Comparison of ENCODE assay signal across 9 cellular contexts in genomic region chr7:82050134-82050533, GRCh38.
DNase-seq lines count a peak whose midpoint lies in the region; ATAC-seq and TF ChIP-seq lines count a peak whose summit lies in the region.
"Had no signal": no experiment of that assay in that cellular context is flagged by ENCODE, and none has a peak within 500 bp of the region (broad histone marks: within the 10 kb centered on the region; RNA-seq: fewer than 3 reads in every experiment).

No MANE protein-coding gene starts in this region.

- H3K23ac ChIP-seq in trophoblast cell (ENCODE audit: low read length), result no peak overlapping the region

- H3K4me2 ChIP-seq in trophoblast cell (ENCODE audit: low read length), result no peak overlapping the region

- no peak overlapping the region for H3K4me3 ChIP-seq in epithelial cell of esophagus (ENCODE audit: low read length)
- no peak overlapping the region for H3K4me3 ChIP-seq in trophoblast cell (ENCODE audit: low read depth, low read length)

- H2BK120ac ChIP-seq in trophoblast cell (ENCODE audit: insufficient read depth, low read length, poor library complexity), result no peak overlapping the region

- H2AFZ ChIP-seq in trophoblast cell (ENCODE audit: insufficient read depth, low read length, poor library complexity), result no peak overlapping the region

- H3K79me2 ChIP-seq in trophoblast cell (ENCODE audit: control insufficient read depth, insufficient read depth, low read length, poor library complexity), result no peaks in the 10 kb centered on the region

- H2AK5ac ChIP-seq in trophoblast cell (ENCODE audit: low read length), result no peak overlapping the region

- no peak for TF ChIP-seq CTCF in epithelial cell of esophagus (IDR thresholded peaks at IDR 0.05; ENCODE audit: insufficient read depth, low read depth, low read length, missing control alignments)

- no peak overlapping the region for H4K8ac ChIP-seq in trophoblast cell (ENCODE audit: low read depth, low read length)

- H2BK5ac ChIP-seq in trophoblast cell (ENCODE audit: low read depth, low read length, poor library complexity), result no peak overlapping the region

- no peaks in the 10 kb centered on the region for H3K79me1 ChIP-seq in trophoblast cell (ENCODE audit: low read length)

- H3K27ac ChIP-seq in trophoblast cell (ENCODE audit: low read depth, low read length), result no peak overlapping the region

- DNase-seq in Daoy (ENCODE audit: low read depth) (peak; percentile 77), NCI-H146 treated with DMSO at 0.1 percent for 48 hours (lab: John Stamatoyannopoulos, UW; ENCODE audit: unreplicated experiment) (peak; percentile 65), epithelial cell of esophagus (ENCODE audit: low read depth) (peak; percentile 80), trophoblast cell (peak; percentile 2 to 71), NCI-H1436 (lab: John Stamatoyannopoulos, UW) (no peak)
- no peak for DNase-seq in stimulated activated effector memory CD8-positive, alpha-beta T cell treated with anti-CD3 and anti-CD28 coated beads, Interleukin-12 subunit alpha, Interleukin-12 subunit beta, amount 100 ng/mL, for 72 hours (ENCODE audit: low spot score in 2 of 2)
- no peak for DNase-seq in activated T-cell treated with anti-CD3 and anti-CD28 coated beads, Interleukin-2, amount 50 U/mL, for 24 hours
- DNase-seq: stimulated activated CD4-positive, alpha-beta T cell treated with anti-CD3 and anti-CD28 coated beads, Interleukin-4, amount 100 ng/mL, for 4 hours had no signal

- H3K36me3 Mint-ChIP-seq in stimulated activated effector memory CD8-positive, alpha-beta T cell treated with anti-CD3 and anti-CD28 coated beads, Interleukin-12 subunit alpha, Interleukin-12 subunit beta, amount 100 ng/mL, for 72 hours, result no peaks in the 10 kb centered on the region
- H3K36me3 Mint-ChIP-seq in activated T-cell treated with anti-CD3 and anti-CD28 coated beads, Interleukin-2, amount 50 U/mL, for 24 hours (ENCODE audit: low read depth), result no peaks in the 10 kb centered on the region

- H3K4me1 ChIP-seq in trophoblast cell (ENCODE audit: control insufficient read depth in 1 of 2, insufficient read depth in 2 of 2, low read length in 2 of 2), result peaks cover 0 to 2% of the 10 kb centered on the region in 2 experiments

- ATAC-seq in stimulated activated effector memory CD8-positive, alpha-beta T cell treated with anti-CD3 and anti-CD28 coated beads, Interleukin-12 subunit alpha, Interleukin-12 subunit beta, amount 100 ng/mL, for 72 hours, result no peak
- no peak for ATAC-seq in HG03097 (IDR thresholded peaks at IDR 0.05; ENCODE audit: low FRiP score, unreplicated experiment)

- no peak overlapping the region for H3K4ac ChIP-seq in trophoblast cell (ENCODE audit: low read depth, low read length)

- H3K18ac ChIP-seq in trophoblast cell (ENCODE audit: low read length), result no peak overlapping the region

- no peak overlapping the region for H4K12ac ChIP-seq in trophoblast cell (ENCODE audit: low read depth, low read length)

- H3K9ac ChIP-seq in trophoblast cell (ENCODE audit: low read length), result no peak overlapping the region

- H3K4me1 Mint-ChIP-seq in stimulated activated effector memory CD8-positive, alpha-beta T cell treated with anti-CD3 and anti-CD28 coated beads, Interleukin-12 subunit alpha, Interleukin-12 subunit beta, amount 100 ng/mL, for 72 hours, result no peaks in the 10 kb centered on the region
- no peaks in the 10 kb centered on the region for H3K4me1 Mint-ChIP-seq in activated T-cell treated with anti-CD3 and anti-CD28 coated beads, Interleukin-2, amount 50 U/mL, for 24 hours (ENCODE audit: low read depth)

- no peaks in the 10 kb centered on the region for H3K9me3 ChIP-seq in trophoblast cell (ENCODE audit: insufficient read depth, low read depth, low read length)

- no peak overlapping the region for H3K4me3 Mint-ChIP-seq in stimulated activated effector memory CD8-positive, alpha-beta T cell treated with anti-CD3 and anti-CD28 coated beads, Interleukin-12 subunit alpha, Interleukin-12 subunit beta, amount 100 ng/mL, for 72 hours
- no peak overlapping the region for H3K4me3 Mint-ChIP-seq in activated T-cell treated with anti-CD3 and anti-CD28 coated beads, Interleukin-2, amount 50 U/mL, for 24 hours

- no peak overlapping the region for H3K27ac Mint-ChIP-seq in stimulated activated effector memory CD8-positive, alpha-beta T cell treated with anti-CD3 and anti-CD28 coated beads, Interleukin-12 subunit alpha, Interleukin-12 subunit beta, amount 100 ng/mL, for 72 hours
- H3K27ac Mint-ChIP-seq in activated T-cell treated with anti-CD3 and anti-CD28 coated beads, Interleukin-2, amount 50 U/mL, for 24 hours, result no peak overlapping the region

- no peak overlapping the region for H3K14ac ChIP-seq in trophoblast cell (ENCODE audit: low read length)

- H3K9me3 Mint-ChIP-seq in stimulated activated effector memory CD8-positive, alpha-beta T cell treated with anti-CD3 and anti-CD28 coated beads, Interleukin-12 subunit alpha, Interleukin-12 subunit beta, amount 100 ng/mL, for 72 hours, result peaks cover 3% of the 10 kb centered on the region
- H3K9me3 Mint-ChIP-seq in activated T-cell treated with anti-CD3 and anti-CD28 coated beads, Interleukin-2, amount 50 U/mL, for 24 hours, result no peaks in the 10 kb centered on the region

- no peaks in the 10 kb centered on the region for H3K27me3 ChIP-seq in trophoblast cell (ENCODE audit: insufficient read depth, low read length)

- no peaks in the 10 kb centered on the region for H3K36me3 ChIP-seq in trophoblast cell (ENCODE audit: control insufficient read depth in 1 of 2, insufficient read depth in 2 of 2, low read length in 2 of 2)

- no peak overlapping the region for H4K91ac ChIP-seq in trophoblast cell (ENCODE audit: low read depth, low read length)

- H2BK12ac ChIP-seq in trophoblast cell (ENCODE audit: low read length), result no peak overlapping the region

- H3K27me3 Mint-ChIP-seq in activated T-cell treated with anti-CD3 and anti-CD28 coated beads, Interleukin-2, amount 50 U/mL, for 24 hours, result no peaks in the 10 kb centered on the region

Comparison
In these comparisons a context has a peak if more than half of its experiments do, and no peak if none do; other contexts are left out.
1. DNase-seq: peak in Daoy (single experiment), NCI-H146 treated with DMSO at 0.1 percent for 48 hours (single experiment), epithelial cell of esophagus (single experiment) and trophoblast cell (2 of 2); none in stimulated activated effector memory CD8-positive, alpha-beta T cell treated with anti-CD3 and anti-CD28 coated beads, Interleukin-12 subunit alpha, Interleukin-12 subunit beta, amount 100 ng/mL, for 72 hours (0 of 2), NCI-H1436 (single experiment) and activated T-cell treated with anti-CD3 and anti-CD28 coated beads, Interleukin-2, amount 50 U/mL, for 24 hours (single experiment).